8 cellular contexts compared by ENCODE assay signal in genomic region chr13:24512208-24513068, GRCh38. TPM values are rescaled to one million over a fixed set of nuclear protein-coding genes. Genes with fewer than 3 reads are reported as not detected.
DNase-seq lines count a peak whose midpoint lies in the region; ATAC-seq and TF ChIP-seq lines count a peak whose summit lies in the region.

PARP4 (minus strand) TSS chr13:24512778; CDS start chr13:24503776, 9,002 bp downstream.

- peaks cover 0 to 1% (median 0%) of the 10 kb centered on the region in 5 donors for H3K36me3 ChIP-seq in subcutaneous abdominal adipose tissue (ENCODE audit: control insufficient read depth in 5 of 5, insufficient read depth in 5 of 5, low read length in 5 of 5)

- no peaks in the 10 kb centered on the region for H3K27me3 ChIP-seq in subcutaneous abdominal adipose tissue (ENCODE audit: control insufficient read depth in 5 of 5, insufficient read depth in 4 of 5, low read length in 5 of 5)

- peak within 1 kb of the TSS; percentile 60 to 93 (median 89) for H3K9ac ChIP-seq in subcutaneous abdominal adipose tissue (ENCODE audit: low read length in 5 of 5)

- no peaks in the 10 kb centered on the region for H3K27me3 Mint-ChIP-seq in neural crest cell (ENCODE audit: low read depth)

- ATAC-seq in GM21619 (IDR thresholded peaks at IDR 0.05; ENCODE audit: unreplicated experiment), result peak; percentile 76

- peaks cover 23% of the 10 kb centered on the region for H3K4me1 Mint-ChIP-seq in neural crest cell

- H3K4me3 ChIP-seq in fibroblast of villous mesenchyme (ENCODE audit: low read depth, low read length) (peak within 1 kb of the TSS; percentile 88), subcutaneous abdominal adipose tissue (ENCODE audit: low read depth in 1 of 5, low read length in 5 of 5) (peak within 1 kb of the TSS; percentile 92 to 98 (median 96))

- DNase-seq in EH (ENCODE audit: low read depth) (peak; percentile 70), SHP77 treated with DMSO at 0.1 percent for 48 hours (lab: John Stamatoyannopoulos, UW) (peak; percentile 70), fibroblast of villous mesenchyme (ENCODE audit: low read depth) (peak; percentile 84), neural crest cell (ENCODE audit: low read depth, low spot score) (peak; percentile 53)
- DNase-seq in activated effector memory CD4-positive, alpha-beta T cell treated with anti-CD3 and anti-CD28 coated beads, Interleukin-2, amount 50 U/mL, for 16 hours, result peak; percentile 89

- H3K27ac Mint-ChIP-seq in neural crest cell (ENCODE audit: unreplicated experiment), result peak within 1 kb of the TSS; percentile 28

- H3K9me3 Mint-ChIP-seq in neural crest cell, result peaks cover 3% of the 10 kb centered on the region

- H3K27ac ChIP-seq in subcutaneous abdominal adipose tissue (ENCODE audit: low read depth, low read length), result peak within 1 kb of the TSS; percentile 96

- TF ChIP-seq CTCF in fibroblast of villous mesenchyme (IDR thresholded peaks at IDR 0.05; ENCODE audit: insufficient read depth, low read depth, low read length) (no peak), neural crest cell (conservative IDR thresholded peaks at IDR 0.05) (peak; percentile 34)

- H3K4me3 Mint-ChIP-seq in neural crest cell, result peak within 1 kb of the TSS; percentile 82

- peaks cover 3 to 20% (median 19%) of the 10 kb centered on the region in 5 donors for H3K4me1 ChIP-seq in subcutaneous abdominal adipose tissue (ENCODE audit: control insufficient read depth in 5 of 5, insufficient read depth in 5 of 5, low read length in 5 of 5)

- H3K9me3 ChIP-seq in subcutaneous abdominal adipose tissue (ENCODE audit: control insufficient read depth in 5 of 5, low read length in 5 of 5), result no peaks in the 10 kb centered on the region

- peaks cover 5% of the 10 kb centered on the region for H3K36me3 Mint-ChIP-seq in neural crest cell (ENCODE audit: low read depth)

- no peak for TF ChIP-seq RAD21 in Ishikawa (IDR thresholded peaks at IDR 0.05; ENCODE audit: low read depth)

- TF ChIP-seq EP300 in Ishikawa (IDR thresholded peaks at IDR 0.05; ENCODE audit: borderline replicate concordance), result no peak

TF ChIP-seq in Ishikawa, 13 proteins besides CTCF, POLR2A, EP300 and RAD21:
- TF ChIP-seq FOXM1 (IDR thresholded peaks at IDR 0.05; ENCODE audit: borderline replicate concordance, low read depth), result no peak
- peak; percentile 58 for TF ChIP-seq TCF12 (IDR thresholded peaks at IDR 0.05; ENCODE audit: low read depth)
- no peak; the same call in 1 of the 2 replicates for TF ChIP-seq YY1 (IDR thresholded peaks at IDR 0.05; ENCODE audit: low read depth)
- 0 out of 2 replicates have a peak, but pooled peaks have one; percentile 9 for TF ChIP-seq TEAD4 (IDR thresholded peaks at IDR 0.05)
- no peak for TF ChIP-seq CEBPB (IDR thresholded peaks at IDR 0.05)
- TF ChIP-seq NFIC (IDR thresholded peaks at IDR 0.05), result no peak
- TF ChIP-seq EGR1 (IDR thresholded peaks at IDR 0.05), result peak; percentile 84
- TF ChIP-seq USF1 (IDR thresholded peaks at IDR 0.05), result 0 out of 2 replicates have a peak, but pooled peaks have one; percentile 3
- TF ChIP-seq REST (IDR thresholded peaks at IDR 0.05; ENCODE audit: low read depth), result no peak
- TF ChIP-seq MAX (IDR thresholded peaks at IDR 0.05), result peak; percentile 65
- TF ChIP-seq CREB1 (IDR thresholded peaks at IDR 0.05; ENCODE audit: low read depth), result no peak
- no peak for TF ChIP-seq ZBTB7A (IDR thresholded peaks at IDR 0.05; ENCODE audit: low read depth)
- TF ChIP-seq TAF1 (IDR thresholded peaks at IDR 0.05; ENCODE audit: low read depth), result peak; percentile 84

RNA-seq across cellular contexts. Expression of gene PARP4, which starts in this region (rescaled TPM):
- total RNA-seq in fibroblast of villous mesenchyme (50.5 and 53.5 TPM in 2 replicates), neural crest cell (34.7 and 36.3 TPM in 2 replicates)

Comparison
In these comparisons a context has a peak if more than half of its experiments do, and no peak if none do; other contexts are left out.
1. Peak in every context shown above with its lines: DNase-seq, ATAC-seq, H3K4me3 ChIP-seq and H3K27ac ChIP-seq.